22 cellular contexts compared by ENCODE assay signal in genomic region chr2:55768991-55769390, GRCh38.
A peak's percentile ranks its signal among the peaks of the same experiment; 100 is the strongest.
DNase-seq lines count a peak whose midpoint lies in the region; ATAC-seq and TF ChIP-seq lines count a peak whose summit lies in the region.
"Had no signal": no experiment of that assay in that cellular context is flagged by ENCODE, and none has a peak within 500 bp of the region (broad histone marks: within the 10 kb centered on the region; RNA-seq: fewer than 3 reads in every experiment).

No MANE protein-coding gene starts in this region.

- H3K4me3 ChIP-seq in epithelial cell of esophagus (ENCODE audit: low read length) = no peak overlapping the region
- H3K4me3 ChIP-seq: K562, SK-N-MC had no signal

- no peak for TF ChIP-seq CTCF in epithelial cell of esophagus (IDR thresholded peaks at IDR 0.05; ENCODE audit: insufficient read depth, low read depth, low read length, missing control alignments)

- no peak for ATAC-seq in HG02571 (IDR thresholded peaks at IDR 0.05; ENCODE audit: unreplicated experiment)
- ATAC-seq: HepG2, K562, Panc1 had no signal

- DNase-seq in A172 (ENCODE audit: low spot score) (peak; percentile 7), EL (peak; percentile 18), RPMI7951 (ENCODE audit: low read depth) (peak; percentile 30), epithelial cell of esophagus (ENCODE audit: low read depth) (peak; percentile 50), activated gamma-delta T cell treated with Interleukin-2 at 50 U/mL for 16 hours (no peak)
- DNase-seq in activated T-cell treated with anti-CD3 and anti-CD28 coated beads, Interleukin-2, amount 50 U/mL, for 48 hours = no peak
- DNase-seq: C1 segment of cervical spinal cord; CD4-positive, alpha-beta memory T cell; COR-L47; Kasumi-1; MV-4-11; NCI-H1105; NCI-H1436 treated with DMSO at 0.1 percent for 48 hours; NCI-H2029; NCI-H526 treated with DMSO at 0.1 percent for 48 hours; SIG-M5; SW 1271 had no signal

Comparison
In these comparisons a context has a peak if more than half of its experiments do, and no peak if none do; other contexts are left out.
1. DNase-seq: peak in A172 (single experiment), EL (single experiment), RPMI7951 (single experiment) and epithelial cell of esophagus (single experiment); none in activated T-cell treated with anti-CD3 and anti-CD28 coated beads, Interleukin-2, amount 50 U/mL, for 48 hours (0 of 2) and activated gamma-delta T cell treated with Interleukin-2 at 50 U/mL for 16 hours (single experiment).